ENCODE assay signal across 19 cellular contexts in the genomic region with DNA sequence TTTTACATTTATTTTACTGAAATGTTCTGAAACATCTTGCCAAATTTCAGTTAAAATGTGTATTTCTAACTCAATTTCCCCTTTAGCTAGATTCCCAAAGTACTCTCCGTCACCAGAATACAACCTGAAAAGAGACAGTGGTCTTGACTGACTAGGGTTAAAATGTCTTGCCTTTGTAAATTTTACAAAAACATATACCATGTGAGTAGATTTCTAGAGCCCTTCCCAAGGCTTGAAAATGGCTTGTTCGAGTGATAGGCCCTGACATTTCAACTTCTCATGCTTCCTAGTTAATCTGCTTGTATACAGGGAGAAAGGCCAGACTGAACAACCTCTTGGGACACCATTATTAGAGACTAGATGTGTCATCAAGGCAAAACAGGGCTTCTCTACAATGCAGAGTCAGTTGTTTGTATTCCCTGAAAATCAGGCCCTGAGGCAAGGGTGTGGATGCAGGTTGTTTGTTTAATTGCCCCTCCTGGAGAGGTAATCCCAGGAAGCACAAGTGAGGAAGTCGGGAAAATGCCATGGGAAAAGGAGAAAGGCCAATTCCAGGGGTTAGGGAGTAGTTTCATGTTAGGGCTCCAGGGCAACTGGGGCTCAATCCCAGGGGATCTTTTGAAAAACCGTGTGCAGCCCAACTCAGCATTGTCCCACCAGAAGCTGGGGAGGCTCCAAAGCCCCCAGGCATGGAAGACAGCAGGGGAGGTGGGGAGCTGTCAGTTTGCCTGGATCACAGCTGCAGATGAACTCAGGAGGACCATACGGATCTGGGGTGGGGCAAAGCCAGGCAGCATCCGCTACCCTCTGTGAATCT. TPM values are rescaled to one million over a fixed set of nuclear protein-coding genes. Genes with fewer than 3 reads are reported as not detected.
A peak's percentile ranks its signal among the peaks of the same experiment; 100 is the strongest.
DNase-seq lines count a peak whose midpoint lies in the region; ATAC-seq and TF ChIP-seq lines count a peak whose summit lies in the region.
"Had no signal": no experiment of that assay in that cellular context is flagged by ENCODE, and none has a peak within 500 bp of the region (broad histone marks: within the 10 kb centered on the region; RNA-seq: fewer than 3 reads in every experiment).

No MANE protein-coding gene starts in this region.

- intact Hi-C loops in HCT116 (cut with micrococcal nuclease), result loop anchor here (5.0 to 10.0 kb wide), 5 partner anchors 776 to 1721 kb away; no protein-coding TSS in a partner anchor

- peaks cover 16% of the 10 kb centered on the region for H3K4me1 ChIP-seq in ACC112 (ENCODE audit: control insufficient read depth, insufficient read depth, low read length, unreplicated experiment)
- H3K4me1 ChIP-seq in HCT116 (ENCODE audit: control insufficient read depth in 1 of 2, insufficient read depth in 2 of 2, low read length in 2 of 2), result no peaks in the 10 kb centered on the region
- H3K4me1 ChIP-seq: esophagus muscularis mucosa had no signal

- no peaks in the 10 kb centered on the region for H4K20me1 ChIP-seq in HCT116 (ENCODE audit: insufficient read depth)

- POLR2A ChIA-PET in HCT116 (lab: Charles Lee), result no interaction called here

- H3K9me3 ChIP-seq in HCT116 (ENCODE audit: control insufficient read depth in 1 of 2, insufficient read depth in 1 of 2, low read depth in 1 of 2, low read length in 2 of 2), result no peaks in the 10 kb centered on the region
- H3K9me3 ChIP-seq: esophagus muscularis mucosa, HAP-1, MG63 had no signal

- TF ChIP-seq POLR2A in HCT116 (IDR thresholded peaks at IDR 0.05; ENCODE audit: borderline replicate concordance, extremely low read depth, insufficient read depth, insufficient read length), result no peak

- H3K79me2 ChIP-seq in ACC112 (ENCODE audit: control insufficient read depth, insufficient read depth, low read length, unreplicated experiment) (no peaks in the 10 kb centered on the region), HCT116 (ENCODE audit: insufficient read depth, low read length) (no peaks in the 10 kb centered on the region)

- no peaks in the 10 kb centered on the region for H3K9me2 ChIP-seq in HCT116 (ENCODE audit: insufficient read depth)

- RAD21 ChIA-PET in HCT116 (lab: Charles Lee; ENCODE audit: low non-redundant PET in 1 of 2, low total read pairs in 2 of 2, uncharacterized antibody in 2 of 2, unreplicated experiment in 2 of 2), result no interaction called here

- TF ChIP-seq RAD21 in HCT116 (IDR thresholded peaks at IDR 0.05; ENCODE audit: low read depth), result no peak

- H3K27ac ChIP-seq in ACC112 (ENCODE audit: low read depth, low read length) (no peak overlapping the region), HCT116 (ENCODE audit: low read depth, low read length) (no peak overlapping the region)
- H3K27ac ChIP-seq: C4-2B, esophagus muscularis mucosa had no signal

- ATAC-seq in HCT116 (no peak), HG02870 (IDR thresholded peaks at IDR 0.05; ENCODE audit: unreplicated experiment) (no peak)
- ATAC-seq: activated naive CD4-positive, alpha-beta T cell treated with anti-CD3 and anti-CD28 coated beads, Interleukin-2, amount 50 U/mL, for 72 hours had no signal

- H3K4me3 ChIP-seq in ACC112 (ENCODE audit: low read depth, low read length) (no peak overlapping the region), HCT116 (replicated peaks in 1 of 2; ENCODE audit: low read depth in 1 of 2, low read length in 2 of 2) (no peak overlapping the region), epithelial cell of esophagus (ENCODE audit: low read length) (no peak overlapping the region)
- H3K4me3 ChIP-seq: esophagus muscularis mucosa, HAP-1, MG63 had no signal

- H3K27me3 ChIP-seq in ACC112 (ENCODE audit: insufficient read depth, low read length) (no peaks in the 10 kb centered on the region), HCT116 (ENCODE audit: insufficient read depth, low read length) (no peaks in the 10 kb centered on the region)
- H3K27me3 ChIP-seq: esophagus muscularis mucosa, MG63 had no signal

- H3K9ac ChIP-seq in HCT116 (ENCODE audit: low read length), result no peak overlapping the region

- BruUV-seq in HCT116 (replicated peaks; lab: Mats Ljungman, UMichigan), result no TSS peak

- peak overlapping the region; percentile 40 for H2AFZ ChIP-seq in ACC112 (ENCODE audit: low read length, unreplicated experiment)
- peak overlapping the region; percentile 62 for H2AFZ ChIP-seq in HCT116 (ENCODE audit: low read depth, low read length, poor library complexity, severe bottlenecking)

- no peak for DNase-seq in HCT116 (ENCODE audit: low read depth, low spot score)
- peak; percentile 35 for DNase-seq in NCI-H748 treated with DMSO at 0.1 percent for 48 hours (lab: John Stamatoyannopoulos, UW)
- DNase-seq in epithelial cell of esophagus (ENCODE audit: low read depth), result peak; percentile 30
- no peak for DNase-seq in NCI-H510A treated with DMSO at 0.1 percent for 48 hours (lab: John Stamatoyannopoulos, UW)
- DNase-seq in GM19238 (ENCODE audit: insufficient read length, low spot score), result no peak
- no peak for DNase-seq in C1 segment of cervical spinal cord (lab: John Stamatoyannopoulos, UW)
- DNase-seq: activated T-cell treated with anti-CD3 and anti-CD28 coated beads, Interleukin-2, amount 50 U/mL, for 48 hours; MG63; NCI-H1930; NCI-H524; SHP77; stimulated activated CD4-positive, alpha-beta T cell treated with anti-CD3 and anti-CD28 coated beads, Interleukin-2, amount 100 ng/mL, for 24 hours; stimulated activated naive CD4-positive, alpha-beta T cell had no signal

- TF ChIP-seq CTCF in HCT116 (IDR thresholded peaks at IDR 0.05 in 2 of 3, conservative IDR thresholded peaks at IDR 0.05 in 1 of 3; ENCODE audit: borderline replicate concordance in 1 of 3, insufficient read depth in 1 of 3, low read depth in 2 of 3, low read length in 2 of 3) (no peak), epithelial cell of esophagus (IDR thresholded peaks at IDR 0.05; ENCODE audit: insufficient read depth, low read depth, low read length, missing control alignments) (no peak)

- CTCF ChIA-PET in HCT116 (lab: Charles Lee), result no interaction called here

- H3K36me3 ChIP-seq in ACC112 (ENCODE audit: insufficient read depth, low read length) (no peaks in the 10 kb centered on the region), HCT116 (ENCODE audit: control insufficient read depth in 1 of 2, insufficient read depth in 2 of 2, low read length in 2 of 2) (no peaks in the 10 kb centered on the region)
- H3K36me3 ChIP-seq: esophagus muscularis mucosa, HAP-1, MG63 had no signal

- H3K4me2 ChIP-seq in HCT116 (ENCODE audit: low read length), result no peak overlapping the region

TF ChIP-seq in HCT116, 20 proteins besides CTCF, POLR2A, EP300 and RAD21:
- TF ChIP-seq FOSL1 (IDR thresholded peaks at IDR 0.05; ENCODE audit: low read depth), result no peak
- TF ChIP-seq YY1 (IDR thresholded peaks at IDR 0.05; ENCODE audit: extremely low read depth, insufficient replicate concordance, low read depth, low read length), result no peak
- TF ChIP-seq SP1 (IDR thresholded peaks at IDR 0.05; ENCODE audit: low read depth), result no peak
- TF ChIP-seq SIN3A (IDR thresholded peaks at IDR 0.05; ENCODE audit: low read depth), result no peak
- no peak for TF ChIP-seq EGR1 (IDR thresholded peaks at IDR 0.05; ENCODE audit: low read depth)
- TF ChIP-seq CBX3 (IDR thresholded peaks at IDR 0.05; ENCODE audit: low read depth), result no peak
- no peak for TF ChIP-seq EZH2phosphoT487 (IDR thresholded peaks at IDR 0.05; ENCODE audit: borderline replicate concordance)

RNA-seq across cellular contexts. Expression of a gene that starts 11.6 kb away (rescaled TPM):
- 43.8 TPM for total RNA-seq in HCT116 (2021; ENCODE audit: unreplicated experiment)
- 22.3 and 23.1 TPM in 2 replicates for polyA plus RNA-seq in HCT116 (2012)

Comparison
In these comparisons a context has a peak if more than half of its experiments do, and no peak if none do; other contexts are left out.
1. DNase-seq: peak in NCI-H748 treated with DMSO at 0.1 percent for 48 hours (single experiment) and epithelial cell of esophagus (single experiment); none in HCT116 (single experiment), NCI-H510A treated with DMSO at 0.1 percent for 48 hours (single experiment), GM19238 (single experiment) and C1 segment of cervical spinal cord (0 of 14).